In genomic region chr1:77434972-77435371, GRCh38 we compare ENCODE assay signal across 25 cellular contexts.
DNase-seq lines count a peak whose midpoint lies in the region; ATAC-seq and TF ChIP-seq lines count a peak whose summit lies in the region.
"Had no signal": no experiment of that assay in that cellular context is flagged by ENCODE, and none has a peak within 500 bp of the region (broad histone marks: within the 10 kb centered on the region; RNA-seq: fewer than 3 reads in every experiment).

No MANE protein-coding gene starts in this region.

- H3K27ac ChIP-seq in HCT116 (ENCODE audit: low read depth, low read length) (no peak overlapping the region), endodermal cell (ENCODE audit: low read depth, low read length) (no peak overlapping the region), WERI-Rb-1 (no peak overlapping the region)
- H3K27ac ChIP-seq: brain microvascular endothelial cell, HL-60, Peyer's patch, SJCRH30, upper lobe of left lung had no signal

- no peaks in the 10 kb centered on the region for H3K79me2 ChIP-seq in HCT116 (ENCODE audit: insufficient read depth, low read length)

- H3K9ac ChIP-seq in HCT116 (ENCODE audit: low read length) = no peak overlapping the region
- H3K9ac ChIP-seq in endodermal cell (ENCODE audit: extremely low read depth, low read length, poor library complexity, severe bottlenecking) = no peak overlapping the region

- no peaks in the 10 kb centered on the region for H3K36me3 ChIP-seq in HCT116 (ENCODE audit: control insufficient read depth in 1 of 2, insufficient read depth in 2 of 2, low read length in 2 of 2)
- no peaks in the 10 kb centered on the region for H3K36me3 ChIP-seq in endodermal cell (ENCODE audit: control insufficient read depth, insufficient read depth, low read length)
- no peaks in the 10 kb centered on the region for H3K36me3 ChIP-seq in WERI-Rb-1
- H3K36me3 ChIP-seq: brain microvascular endothelial cell, Peyer's patch, SJCRH30, upper lobe of left lung had no signal

- no peak for TF ChIP-seq POLR2A in HCT116 (IDR thresholded peaks at IDR 0.05; ENCODE audit: borderline replicate concordance, extremely low read depth, insufficient read depth, insufficient read length)

- RAD21 ChIA-PET in HCT116 (lab: Charles Lee; ENCODE audit: low non-redundant PET in 1 of 2, low total read pairs in 2 of 2, uncharacterized antibody in 2 of 2, unreplicated experiment in 2 of 2) = no interaction called here

- POLR2A ChIA-PET in HCT116 (lab: Charles Lee) = no interaction called here

- no peak for TF ChIP-seq RAD21 in HCT116 (IDR thresholded peaks at IDR 0.05; ENCODE audit: low read depth)

- H2AFZ ChIP-seq in HCT116 (ENCODE audit: low read depth, low read length, poor library complexity, severe bottlenecking) = peak overlapping the region; percentile 49

- peak overlapping the region; percentile 55 for H3K27ac Mint-ChIP-seq in activated T-helper 17 cell treated with anti-CD3 and anti-CD28 coated beads, Interleukin-2, amount 50 U/mL, for 72 hours
- peak overlapping the region; percentile 61 to 68 for H3K27ac Mint-ChIP-seq in natural killer cell
- no peak overlapping the region for H3K27ac Mint-ChIP-seq in endodermal cell
- H3K27ac Mint-ChIP-seq: B cell, memory B cell had no signal

- ATAC-seq in activated T-cell treated with anti-CD3 and anti-CD28 coated beads, Interleukin-2, amount 50 U/mL, for 4 hours = no peak
- ATAC-seq in HCT116 = no peak
- peak; percentile 16 for ATAC-seq in activated T-helper 17 cell treated with anti-CD3 and anti-CD28 coated beads, Interleukin-2, amount 50 U/mL, for 72 hours (replicated peaks)
- ATAC-seq in natural killer cell = no peak
- ATAC-seq: HepG2 had no signal

- H3K4me2 ChIP-seq in HCT116 (ENCODE audit: low read length) = no peak overlapping the region

- intact Hi-C loops in HCT116 (cut with micrococcal nuclease) = no loop called here
- intact Hi-C loops in natural killer cell (cut with micrococcal nuclease) = loop anchor here (5.0 kb wide), 1 partner anchor 37 kb away; no protein-coding TSS in a partner anchor

- 91 to 100% methylated on average over 2 of the region's 2 CpGs for WGBS in endodermal cell (ENCODE audit: insufficient coverage in 1 of 2, insufficient read length in 1 of 2), 2 experiments

- H3K36me3 Mint-ChIP-seq in activated T-cell treated with anti-CD3 and anti-CD28 coated beads, Interleukin-2, amount 50 U/mL, for 4 hours (ENCODE audit: insufficient read depth) = peaks cover 8% of the 10 kb centered on the region
- no peaks in the 10 kb centered on the region for H3K36me3 Mint-ChIP-seq in activated T-helper 17 cell treated with anti-CD3 and anti-CD28 coated beads, Interleukin-2, amount 50 U/mL, for 72 hours (ENCODE audit: low read depth)
- H3K36me3 Mint-ChIP-seq in natural killer cell (peaks cover 8% of the 10 kb centered on the region), endodermal cell (ENCODE audit: low read depth) (no peaks in the 10 kb centered on the region)
- H3K36me3 Mint-ChIP-seq: memory B cell had no signal

- BruUV-seq in HCT116 (replicated peaks; lab: Mats Ljungman, UMichigan) = no TSS peak

- H3K27me3 ChIP-seq in HCT116 (ENCODE audit: insufficient read depth, low read length) = no peaks in the 10 kb centered on the region
- no peaks in the 10 kb centered on the region for H3K27me3 ChIP-seq in endodermal cell (ENCODE audit: control insufficient read depth, insufficient read depth, low read length, poor library complexity, severe bottlenecking)
- no peaks in the 10 kb centered on the region for H3K27me3 ChIP-seq in WERI-Rb-1 (ENCODE audit: insufficient read depth, low read depth, severe bottlenecking)
- H3K27me3 ChIP-seq: brain microvascular endothelial cell, Peyer's patch, SJCRH30, upper lobe of left lung had no signal

- H3K4me3 ChIP-seq in HCT116 (replicated peaks in 1 of 2; ENCODE audit: low read depth in 1 of 2, low read length in 2 of 2) (no peak overlapping the region), endodermal cell (ENCODE audit: low read length) (no peak overlapping the region), WERI-Rb-1 (ENCODE audit: low read depth, low read length) (no peak overlapping the region)
- H3K4me3 ChIP-seq: Peyer's patch, SJCRH30, upper lobe of left lung had no signal

- H3K9me2 ChIP-seq in HCT116 (ENCODE audit: insufficient read depth) = no peaks in the 10 kb centered on the region

- H3K9me3 ChIP-seq in HCT116 (ENCODE audit: control insufficient read depth in 1 of 2, insufficient read depth in 1 of 2, low read depth in 1 of 2, low read length in 2 of 2) (no peaks in the 10 kb centered on the region), endodermal cell (ENCODE audit: control insufficient read depth, low read length) (peaks cover 14% of the 10 kb centered on the region), WERI-Rb-1 (ENCODE audit: severe bottlenecking) (no peaks in the 10 kb centered on the region)
- H3K9me3 ChIP-seq: Peyer's patch, SJCRH30, upper lobe of left lung had no signal

- no peaks in the 10 kb centered on the region for H3K27me3 Mint-ChIP-seq in activated T-cell treated with anti-CD3 and anti-CD28 coated beads, Interleukin-2, amount 50 U/mL, for 4 hours (ENCODE audit: low read depth)
- no peaks in the 10 kb centered on the region for H3K27me3 Mint-ChIP-seq in activated T-helper 17 cell treated with anti-CD3 and anti-CD28 coated beads, Interleukin-2, amount 50 U/mL, for 72 hours
- H3K27me3 Mint-ChIP-seq in natural killer cell (ENCODE audit: low read depth in 2 of 2) = no peaks in the 10 kb centered on the region
- H3K27me3 Mint-ChIP-seq in endodermal cell (ENCODE audit: insufficient read depth) = no peaks in the 10 kb centered on the region

- DNase-seq in activated T-cell treated with anti-CD3 and anti-CD28 coated beads, Interleukin-2, amount 50 U/mL, for 4 hours = no peak
- no peak for DNase-seq in activated T-cell treated with anti-CD3 and anti-CD28 coated beads, Interleukin-2, amount 50 U/mL, for 48 hours
- DNase-seq in HCT116 (ENCODE audit: low read depth, low spot score) (no peak), natural killer cell (no peak), endodermal cell (no peak), WERI-Rb-1 (no peak), NCI-H2227 (lab: John Stamatoyannopoulos, UW; ENCODE audit: unreplicated experiment) (no peak)
- DNase-seq: brain microvascular endothelial cell; Calu3; erythroblast; foreskin fibroblast; NCI-H1092 treated with DMSO at 0.1 percent for 48 hours; NCI-H187 treated with DMSO at 0.1 percent for 48 hours; NCI-H526 treated with DMSO at 0.1 percent for 48 hours; occipital lobe; Peyer's patch; SJCRH30; stimulated activated CD8-positive, alpha-beta memory T cell treated with anti-CD3 and anti-CD28 coated beads, Interleukin-4, amount 100 ng/mL, for 48 hours; substantia nigra; upper lobe of left lung had no signal

- H3K9me3 Mint-ChIP-seq in activated T-cell treated with anti-CD3 and anti-CD28 coated beads, Interleukin-2, amount 50 U/mL, for 4 hours = peaks cover 18% of the 10 kb centered on the region
- H3K9me3 Mint-ChIP-seq in activated T-helper 17 cell treated with anti-CD3 and anti-CD28 coated beads, Interleukin-2, amount 50 U/mL, for 72 hours = no peaks in the 10 kb centered on the region
- H3K9me3 Mint-ChIP-seq in natural killer cell (no peaks in the 10 kb centered on the region), endodermal cell (peaks cover 5% of the 10 kb centered on the region)

- peak overlapping the region; percentile 53 for H3K4me3 Mint-ChIP-seq in activated T-cell treated with anti-CD3 and anti-CD28 coated beads, Interleukin-2, amount 50 U/mL, for 4 hours
- peak overlapping the region; percentile 65 for H3K4me3 Mint-ChIP-seq in activated T-helper 17 cell treated with anti-CD3 and anti-CD28 coated beads, Interleukin-2, amount 50 U/mL, for 72 hours
- H3K4me3 Mint-ChIP-seq in natural killer cell (peak overlapping the region; percentile 51), endodermal cell (no peak overlapping the region)
- H3K4me3 Mint-ChIP-seq: B cell, memory B cell had no signal

- H3K4me1 ChIP-seq in HCT116 (ENCODE audit: control insufficient read depth in 1 of 2, insufficient read depth in 2 of 2, low read length in 2 of 2) (no peaks in the 10 kb centered on the region), endodermal cell (ENCODE audit: control insufficient read depth, insufficient read depth, low read length) (no peaks in the 10 kb centered on the region)
- H3K4me1 ChIP-seq: Peyer's patch, upper lobe of left lung had no signal

- TF ChIP-seq CTCF in HCT116 (IDR thresholded peaks at IDR 0.05 in 2 of 3, conservative IDR thresholded peaks at IDR 0.05 in 1 of 3; ENCODE audit: borderline replicate concordance in 1 of 3, insufficient read depth in 1 of 3, low read depth in 2 of 3, low read length in 2 of 3) (no peak), natural killer cell (IDR thresholded peaks at IDR 0.05) (no peak), endodermal cell (conservative IDR thresholded peaks at IDR 0.05) (no peak), WERI-Rb-1 (IDR thresholded peaks at IDR 0.05; ENCODE audit: low read depth, low read length) (no peak)

- no peaks in the 10 kb centered on the region for H4K20me1 ChIP-seq in HCT116 (ENCODE audit: insufficient read depth)

- CTCF ChIA-PET in HCT116 (lab: Charles Lee) = no interaction called here

- peaks cover 42% of the 10 kb centered on the region for H3K4me1 Mint-ChIP-seq in activated T-cell treated with anti-CD3 and anti-CD28 coated beads, Interleukin-2, amount 50 U/mL, for 4 hours (ENCODE audit: low read depth)
- H3K4me1 Mint-ChIP-seq in activated T-helper 17 cell treated with anti-CD3 and anti-CD28 coated beads, Interleukin-2, amount 50 U/mL, for 72 hours = peaks cover 15% of the 10 kb centered on the region
- H3K4me1 Mint-ChIP-seq in natural killer cell (peaks cover 33 to 38% of the 10 kb centered on the region in 2 donors), endodermal cell (no peaks in the 10 kb centered on the region)
- H3K4me1 Mint-ChIP-seq: memory B cell had no signal

TF ChIP-seq in HCT116, 20 proteins besides CTCF, POLR2A, EP300 and RAD21:
- no peak for TF ChIP-seq FOSL1 (IDR thresholded peaks at IDR 0.05; ENCODE audit: low read depth)
- TF ChIP-seq POLR2AphosphoS5 (IDR thresholded peaks at IDR 0.05; ENCODE audit: low read depth, low read length) = no peak
- no peak for TF ChIP-seq TCF7L2 (IDR thresholded peaks at IDR 0.05; ENCODE audit: borderline replicate concordance, extremely low read depth, insufficient read depth, insufficient read length)
- no peak for TF ChIP-seq CEBPB (IDR thresholded peaks at IDR 0.05; ENCODE audit: low read depth)
